In the genomic region with DNA sequence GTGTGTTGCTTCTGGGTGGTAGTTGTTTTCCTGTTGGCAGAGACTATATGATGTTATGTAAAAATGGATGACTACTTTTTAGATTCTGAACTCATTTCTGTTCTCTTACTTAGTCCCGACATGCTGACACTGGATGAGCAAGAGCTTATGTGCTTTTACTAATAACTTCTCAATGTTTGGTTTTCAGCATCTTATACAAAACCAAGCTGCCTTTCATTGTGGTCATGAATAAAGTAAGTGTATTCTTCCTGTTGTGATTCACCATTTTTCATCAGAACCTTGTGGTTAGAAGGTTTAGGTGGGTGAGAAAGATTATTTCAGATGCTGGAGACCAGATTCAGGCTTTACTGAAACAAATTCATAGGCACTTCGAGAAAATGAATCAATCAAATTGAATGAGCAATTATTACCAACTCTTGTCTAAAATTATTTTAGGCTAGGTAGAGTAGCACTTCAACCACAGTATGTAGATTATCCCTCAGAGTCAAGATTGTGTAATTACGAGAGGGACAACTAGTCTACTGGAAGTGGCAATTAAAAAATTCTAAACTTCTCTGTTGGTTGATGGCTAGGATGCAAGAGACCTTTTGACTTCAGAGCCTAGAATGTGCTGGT, we compare ENCODE assay signal across 14 cellular contexts. TPM values are rescaled to one million over a fixed set of nuclear protein-coding genes. Genes with fewer than 3 reads are reported as not detected.
A peak's percentile ranks its signal among the peaks of the same experiment; 100 is the strongest.
DNase-seq lines count a peak whose midpoint lies in the region; ATAC-seq, FAIRE-seq and TF ChIP-seq lines count a peak whose summit lies in the region.
"Had no signal": no experiment of that assay in that cellular context is flagged by ENCODE, and none has a peak within 500 bp of the region (broad histone marks: within the 10 kb centered on the region; RNA-seq: fewer than 3 reads in every experiment).

No MANE protein-coding gene starts in this region.

- H3K36me3 Mint-ChIP-seq in activated naive CD4-positive, alpha-beta T cell treated with anti-CD3 and anti-CD28 coated beads, Interleukin-2, amount 50 U/mL, for 72 hours, result peaks cover 30 to 35% of the 10 kb centered on the region in 2 donors

- FAIRE-seq in H54 (lab: Jason Lieb, UNC), result peak; percentile 93
- FAIRE-seq: frontal cortex had no signal

- no peak for TF ChIP-seq POLR2A in H54 (IDR thresholded peaks at IDR 0.05; ENCODE audit: low read depth, low read length)

- H3K9me3 Mint-ChIP-seq in activated naive CD4-positive, alpha-beta T cell treated with anti-CD3 and anti-CD28 coated beads, Interleukin-2, amount 50 U/mL, for 72 hours, result no peaks in the 10 kb centered on the region

- DNase-seq in AG08395 (ENCODE audit: low spot score), result peak; percentile 27
- no peak for DNase-seq in H54 (ENCODE audit: insufficient read length, low spot score)
- DNase-seq in activated naive CD4-positive, alpha-beta T cell treated with anti-CD3 and anti-CD28 coated beads, Interleukin-2, amount 50 U/mL, for 72 hours (ENCODE audit: low spot score in 2 of 2), result no peak
- peak; percentile 93 for DNase-seq in iris pigment epithelial cell (ENCODE audit: low read depth)
- no peak for DNase-seq in COLO829 (ENCODE audit: low spot score)
- DNase-seq in HuH-7 (ENCODE audit: low spot score), result no peak
- no peak for DNase-seq in NCI-H146 (lab: John Stamatoyannopoulos, UW)
- no peak for DNase-seq in NCI-H526 treated with DMSO at 0.1 percent for 48 hours (lab: John Stamatoyannopoulos, UW)
- DNase-seq: COR-L47; left ventricle myocardium superior; NCI-H748 treated with DMSO at 0.1 percent for 48 hours; ovary; stimulated activated CD4-positive, alpha-beta T cell treated with anti-CD3 and anti-CD28 coated beads, Interleukin-4, amount 100 ng/mL, for 4 hours had no signal

- ATAC-seq in activated naive CD4-positive, alpha-beta T cell treated with anti-CD3 and anti-CD28 coated beads, Interleukin-2, amount 50 U/mL, for 72 hours, result peak; percentile 87 to 92
- ATAC-seq: left ventricle myocardium superior had no signal

- H3K27ac Mint-ChIP-seq in activated naive CD4-positive, alpha-beta T cell treated with anti-CD3 and anti-CD28 coated beads, Interleukin-2, amount 50 U/mL, for 72 hours, result peak overlapping the region; percentile 92 to 93

RNA-seq across cellular contexts. Expression of a gene that starts 9.3 kb away (rescaled TPM):
- 10 to 100 TPM; 38.9 to 43.0 TPM for total RNA-seq in activated naive CD4-positive, alpha-beta T cell treated with anti-CD3 and anti-CD28 coated beads, Interleukin-2, amount 50 U/mL, for 72 hours

RNA-seq across cellular contexts. Expression of a gene that starts 9.3 kb away (rescaled TPM):
- total RNA-seq in activated naive CD4-positive, alpha-beta T cell treated with anti-CD3 and anti-CD28 coated beads, Interleukin-2, amount 50 U/mL, for 72 hours, result under 1 TPM in 1 of 2 donors, not detected in 1; 0.19 TPM

RNA-seq across cellular contexts. Expression of a gene that starts 25.3 kb away (rescaled TPM):
- 10 to 100 TPM; 30.3 to 35.7 TPM for total RNA-seq in activated naive CD4-positive, alpha-beta T cell treated with anti-CD3 and anti-CD28 coated beads, Interleukin-2, amount 50 U/mL, for 72 hours

RNA-seq across cellular contexts. Expression of a gene that starts 25.6 kb away (rescaled TPM):
- total RNA-seq in activated naive CD4-positive, alpha-beta T cell treated with anti-CD3 and anti-CD28 coated beads, Interleukin-2, amount 50 U/mL, for 72 hours, result 10 to 100 TPM; 23.9 to 28.1 TPM

RNA-seq across cellular contexts. Expression of a gene that starts 55.3 kb away (rescaled TPM):
- total RNA-seq in activated naive CD4-positive, alpha-beta T cell treated with anti-CD3 and anti-CD28 coated beads, Interleukin-2, amount 50 U/mL, for 72 hours, result 10 to 100 TPM; 38.0 to 40.6 TPM

Comparison
In these comparisons a context has a peak if more than half of its experiments do, and no peak if none do; other contexts are left out.
1. DNase-seq: peak in AG08395 (single experiment) and iris pigment epithelial cell (single experiment); none in H54 (single experiment), activated naive CD4-positive, alpha-beta T cell treated with anti-CD3 and anti-CD28 coated beads, Interleukin-2, amount 50 U/mL, for 72 hours (0 of 2), COLO829 (single experiment), HuH-7 (single experiment), NCI-H146 (single experiment) and NCI-H526 treated with DMSO at 0.1 percent for 48 hours (single experiment).